ENCODE assay signal across 19 cellular contexts in genomic region chr22:28018461-28018927, GRCh38.
DNase-seq lines count a peak whose midpoint lies in the region; ATAC-seq and TF ChIP-seq lines count a peak whose summit lies in the region.
"Had no signal": no experiment of that assay in that cellular context is flagged by ENCODE, and none has a peak within 500 bp of the region (broad histone marks: within the 10 kb centered on the region; RNA-seq: fewer than 3 reads in every experiment).

No MANE protein-coding gene starts in this region.

- ATAC-seq in left ventricle myocardium superior (no peak), psoas muscle (no peak), GM19324 (IDR thresholded peaks at IDR 0.05; ENCODE audit: low FRiP score, unreplicated experiment) (no peak)
- ATAC-seq: natural killer cell treated with Interleukin-12 subunit alpha and Interleukin-12 subunit beta and Interleukin-15 and Interleukin-18, amount 100 ng/mL, for 72 hours had no signal

- intact Hi-C loops in left ventricle myocardium superior (cut with micrococcal nuclease), result no loop called here
- intact Hi-C loops in psoas muscle (cut with DNase I), result no loop called here

- TF ChIP-seq CTCF in psoas muscle (IDR thresholded peaks at IDR 0.05) (no peak), GM10248 (IDR thresholded peaks at IDR 0.05; ENCODE audit: control extremely low read depth, extremely low read depth, low read depth, missing control alignments) (no peak)

- WGBS in psoas muscle, 3 donors, result 90 to 95% (median 92%) methylated on average over 8 of the region's 8 CpGs

- H3K36me3 ChIP-seq in BLaER1 treated with 17β-estradiol and CSF1 and Interleukin-3, amounts not matched to agents 10 nM and 100 nM, result no peaks in the 10 kb centered on the region
- H3K36me3 ChIP-seq in H7 (replicated peaks; ENCODE audit: control insufficient read depth, insufficient read depth, low read length) (no peaks in the 10 kb centered on the region), psoas muscle (ENCODE audit: insufficient read depth in 1 of 2, low read depth in 1 of 2) (peaks cover 0 to 6% of the 10 kb centered on the region in 2 donors)
- H3K36me3 ChIP-seq: breast epithelium, thyroid gland had no signal

- H3K4me2 ChIP-seq in BLaER1 treated with 17β-estradiol and CSF1 and Interleukin-3, amounts not matched to agents 10 nM and 100 nM, result peak overlapping the region; percentile 5 to 53 (median 45); a peak in 17 of 22 replicates
- H3K4me2 ChIP-seq: smooth muscle cell had no signal

- H3K27me3 ChIP-seq in BLaER1 treated with 17β-estradiol and CSF1 and Interleukin-3, amounts not matched to agents 10 nM and 100 nM, result no peaks in the 10 kb centered on the region
- H3K27me3 ChIP-seq in H7 (ENCODE audit: control insufficient read depth, insufficient read depth, low read length) (no peaks in the 10 kb centered on the region), psoas muscle (ENCODE audit: insufficient read depth in 3 of 3, low read length in 2 of 3) (no peaks in the 10 kb centered on the region)
- H3K27me3 ChIP-seq: breast epithelium, thyroid gland had no signal

- no peak overlapping the region for H3K4me3 ChIP-seq in BLaER1 treated with 17β-estradiol and CSF1 and Interleukin-3, amounts not matched to agents 10 nM and 100 nM
- H3K4me3 ChIP-seq in H7 (ENCODE audit: insufficient read depth, low read depth, low read length) (no peak overlapping the region), psoas muscle (no peak overlapping the region)
- H3K4me3 ChIP-seq: breast epithelium, GM23248, smooth muscle cell, thyroid gland had no signal

- CTCF ChIA-PET in GM10248 (lab: Yijun Ruan, JAX), result interaction anchor here (1.0 to 4.8 kb wide), 13 partner anchors 11 to 576 kb away, joined by 3 to 65 read pairs (median 6); partner anchors contain the start of gene PITPNB

- H4K20me1 ChIP-seq in BLaER1 treated with 17β-estradiol and CSF1 and Interleukin-3, amounts not matched to agents 10 nM and 100 nM, result peaks cover 0 to 13% (median 0%) of the 10 kb centered on the region in 11 experiments; a peak in 2 of 22 replicates

- POLR2A ChIA-PET in GM10248 (lab: Yijun Ruan, JAX), result no interaction called here

- H3K9ac ChIP-seq in BLaER1 treated with 17β-estradiol and CSF1 and Interleukin-3, amounts not matched to agents 10 nM and 100 nM, result 0 out of 22 replicates have a peak overlapping the region, but pooled peaks of 1 of the 11 experiments have one; percentile 33
- H3K9ac ChIP-seq: GM23248 had no signal

- peak overlapping the region in 1 of 11 experiments; percentile 22; a peak in 1 of 22 replicates for H3K27ac ChIP-seq in BLaER1 treated with 17β-estradiol and CSF1 and Interleukin-3, amounts not matched to agents 10 nM and 100 nM
- peak overlapping the region; percentile 91 for H3K27ac ChIP-seq in psoas muscle
- H3K27ac ChIP-seq: breast epithelium, GM23248, thyroid gland had no signal

- H3K9me3 ChIP-seq in BLaER1 treated with 17β-estradiol and CSF1 and Interleukin-3, amounts not matched to agents 10 nM and 100 nM (replicated peaks in 1 of 11), result no peaks in the 10 kb centered on the region
- no peaks in the 10 kb centered on the region for H3K9me3 ChIP-seq in psoas muscle
- H3K9me3 ChIP-seq: breast epithelium, thyroid gland had no signal

- peaks cover 22 to 40% (median 36%) of the 10 kb centered on the region in 10 experiments for H3K4me1 ChIP-seq in BLaER1 treated with 17β-estradiol and CSF1 and Interleukin-3, amounts not matched to agents 10 nM and 100 nM
- peaks cover 33% of the 10 kb centered on the region for H3K4me1 ChIP-seq in psoas muscle
- H3K4me1 ChIP-seq: breast epithelium had no signal

- DNase-seq in H7 (peak; percentile 53), left ventricle myocardium superior (peak; percentile 22), psoas muscle (peak; percentile 6 to 48), GM10248 (ENCODE audit: extremely low spot score) (no peak), NCI-H510A treated with DMSO at 0.1 percent for 48 hours (lab: John Stamatoyannopoulos, UW) (no peak), NCI-H524 (lab: John Stamatoyannopoulos, UW) (no peak)
- DNase-seq: DMS53; Karpas-422; NCI-H187; NCI-H774; stimulated activated CD4-positive, alpha-beta T cell treated with anti-CD3 and anti-CD28 coated beads, Interleukin-4, amount 100 ng/mL, for 1 hour; stimulated activated naive CD4-positive, alpha-beta T cell treated with Interleukin-2 at 50 U/mL for 16 hours had no signal

Comparison
In these comparisons a context has a peak if more than half of its experiments do, and no peak if none do; other contexts are left out.
1. DNase-seq: peak in H7 (single experiment), left ventricle myocardium superior (single experiment) and psoas muscle (2 of 2); none in GM10248 (single experiment), NCI-H510A treated with DMSO at 0.1 percent for 48 hours (single experiment) and NCI-H524 (0 of 2).